In genomic region chr1:236515443-236515958, GRCh38 we compare ENCODE assay signal across 13 cellular contexts. TPM values are rescaled to one million over a fixed set of nuclear protein-coding genes. Genes with fewer than 3 reads are reported as not detected.
DNase-seq lines count a peak whose midpoint lies in the region; ATAC-seq and TF ChIP-seq lines count a peak whose summit lies in the region.
"Had no signal": no experiment of that assay in that cellular context is flagged by ENCODE, and none has a peak within 500 bp of the region (broad histone marks: within the 10 kb centered on the region; RNA-seq: fewer than 3 reads in every experiment).

No MANE protein-coding gene starts in this region.

- no peaks in the 10 kb centered on the region for H3K9me3 Mint-ChIP-seq in activated CD4-positive, alpha-beta memory T cell treated with anti-CD3 and anti-CD28 coated beads, Interleukin-2, amount 10 ng/mL, durations not matched to agents 7 days and 5 days
- H3K9me3 Mint-ChIP-seq in activated CD4-positive, alpha-beta memory T cell treated with anti-CD3 and anti-CD28 coated beads for 36 hours: no peaks in the 10 kb centered on the region
- H3K9me3 Mint-ChIP-seq in chondrocyte (ENCODE audit: low read depth): no peaks in the 10 kb centered on the region
- H3K9me3 Mint-ChIP-seq in activated naive CD4-positive, alpha-beta T cell treated with anti-CD3 and anti-CD28 coated beads, Interleukin-2, amount 50 U/mL, for 72 hours: peaks cover 0 to under 1% of the 10 kb centered on the region in 2 donors

- no peaks in the 10 kb centered on the region for H3K9me3 ChIP-seq in stomach
- H3K9me3 ChIP-seq: SJSA1 had no signal

- ATAC-seq in activated naive CD4-positive, alpha-beta T cell treated with anti-CD3 and anti-CD28 coated beads, Interleukin-2, amount 50 U/mL, for 72 hours: no peak
- no peak for ATAC-seq in GM21515 (IDR thresholded peaks at IDR 0.05; ENCODE audit: unreplicated experiment)

- CTCF ChIA-PET in activated CD4-positive, alpha-beta memory T cell treated with anti-CD3 and anti-CD28 coated beads, Interleukin-2, amount 10 ng/mL, durations not matched to agents 7 days and 5 days (lab: Charles Lee): interaction anchor here (1.3 kb wide), 1 partner anchor 9 kb away, joined by 3 read pairs; no protein-coding TSS in a partner anchor
- CTCF ChIA-PET in activated CD4-positive, alpha-beta memory T cell treated with anti-CD3 and anti-CD28 coated beads for 36 hours (lab: Charles Lee): interaction anchor here (0.5 kb wide), 1 partner anchor 47 kb away, joined by 3 read pairs; no protein-coding TSS in a partner anchor

- no peak for TF ChIP-seq CTCF in chondrocyte (IDR thresholded peaks at IDR 0.05)
- no peak for TF ChIP-seq CTCF in stomach (IDR thresholded peaks at IDR 0.05)

- H3K4me3 Mint-ChIP-seq in activated CD4-positive, alpha-beta memory T cell treated with anti-CD3 and anti-CD28 coated beads, Interleukin-2, amount 10 ng/mL, durations not matched to agents 7 days and 5 days: no peak overlapping the region
- no peak overlapping the region for H3K4me3 Mint-ChIP-seq in activated CD4-positive, alpha-beta memory T cell treated with anti-CD3 and anti-CD28 coated beads for 36 hours
- no peak overlapping the region for H3K4me3 Mint-ChIP-seq in chondrocyte (ENCODE audit: unreplicated experiment)

- peaks cover 8% of the 10 kb centered on the region for H3K36me3 Mint-ChIP-seq in activated CD4-positive, alpha-beta memory T cell treated with anti-CD3 and anti-CD28 coated beads, Interleukin-2, amount 10 ng/mL, durations not matched to agents 7 days and 5 days (ENCODE audit: low read depth)
- H3K36me3 Mint-ChIP-seq in activated CD4-positive, alpha-beta memory T cell treated with anti-CD3 and anti-CD28 coated beads for 36 hours: no peaks in the 10 kb centered on the region
- H3K36me3 Mint-ChIP-seq in chondrocyte (ENCODE audit: low read depth): no peaks in the 10 kb centered on the region
- no peaks in the 10 kb centered on the region for H3K36me3 Mint-ChIP-seq in activated naive CD4-positive, alpha-beta T cell treated with anti-CD3 and anti-CD28 coated beads, Interleukin-2, amount 50 U/mL, for 72 hours

- peak overlapping the region; percentile 35 to 77 (median 60) for H3K27ac ChIP-seq in stomach
- H3K27ac ChIP-seq: SJSA1 had no signal

- H3K36me3 ChIP-seq in stomach: no peaks in the 10 kb centered on the region
- H3K36me3 ChIP-seq: SJSA1 had no signal

- peaks cover 17 to 47% (median 27%) of the 10 kb centered on the region in 4 donors for H3K4me1 ChIP-seq in stomach

- POLR2A ChIA-PET in activated CD4-positive, alpha-beta memory T cell treated with anti-CD3 and anti-CD28 coated beads, Interleukin-2, amount 10 ng/mL, durations not matched to agents 7 days and 5 days (lab: Charles Lee): interaction anchor here (0.9 to 1.4 kb wide), 2 partner anchors 8 to 10 kb away, joined by 4 to 5 read pairs; partner anchors contain the start of gene LGALS8
- POLR2A ChIA-PET in activated CD4-positive, alpha-beta memory T cell treated with anti-CD3 and anti-CD28 coated beads for 36 hours (lab: Charles Lee): interaction anchor here (1.1 to 2.7 kb wide), 2 partner anchors 18 to 89 kb away, joined by 3 to 8 read pairs; no protein-coding TSS in a partner anchor

- H3K27me3 Mint-ChIP-seq in activated CD4-positive, alpha-beta memory T cell treated with anti-CD3 and anti-CD28 coated beads, Interleukin-2, amount 10 ng/mL, durations not matched to agents 7 days and 5 days: peaks cover 3% of the 10 kb centered on the region
- H3K27me3 Mint-ChIP-seq in activated CD4-positive, alpha-beta memory T cell treated with anti-CD3 and anti-CD28 coated beads for 36 hours: no peaks in the 10 kb centered on the region
- no peaks in the 10 kb centered on the region for H3K27me3 Mint-ChIP-seq in chondrocyte (ENCODE audit: low read depth)

- peak overlapping the region; percentile 55 for H3K27ac Mint-ChIP-seq in activated CD4-positive, alpha-beta memory T cell treated with anti-CD3 and anti-CD28 coated beads, Interleukin-2, amount 10 ng/mL, durations not matched to agents 7 days and 5 days
- no peak overlapping the region for H3K27ac Mint-ChIP-seq in activated CD4-positive, alpha-beta memory T cell treated with anti-CD3 and anti-CD28 coated beads for 36 hours
- H3K27ac Mint-ChIP-seq in chondrocyte (ENCODE audit: unreplicated experiment): peak overlapping the region; percentile 67
- H3K27ac Mint-ChIP-seq in activated naive CD4-positive, alpha-beta T cell treated with anti-CD3 and anti-CD28 coated beads, Interleukin-2, amount 50 U/mL, for 72 hours: peak overlapping the region in 1 of 2 donors; percentile 85

- intact Hi-C loops in activated CD4-positive, alpha-beta memory T cell treated with anti-CD3 and anti-CD28 coated beads for 36 hours (cut with micrococcal nuclease): no loop called here
- intact Hi-C loops in stomach (cut with DNase I; ENCODE audit: low total_unique reads): no loop called here

- DNase-seq in activated CD4-positive, alpha-beta memory T cell treated with anti-CD3 and anti-CD28 coated beads, Interleukin-2, amount 10 ng/mL, durations not matched to agents 7 days and 5 days: no peak
- no peak for DNase-seq in activated CD4-positive, alpha-beta memory T cell treated with anti-CD3 and anti-CD28 coated beads for 36 hours
- DNase-seq in NCI-H2196 treated with DMSO at 0.1 percent for 48 hours (lab: John Stamatoyannopoulos, UW; ENCODE audit: unreplicated experiment) (peak; percentile 30), chondrocyte (ENCODE audit: low spot score) (no peak), stomach (no peak), hippocampal formation (lab: John Stamatoyannopoulos, UW) (no peak)
- DNase-seq in activated naive CD4-positive, alpha-beta T cell treated with anti-CD3 and anti-CD28 coated beads, Interleukin-2, amount 50 U/mL, for 72 hours (ENCODE audit: low spot score in 2 of 2): no peak
- DNase-seq: activated CD4-positive, alpha-beta T cell treated with anti-CD3 and anti-CD28 coated beads for 1 hour; activated naive CD4-positive, alpha-beta T cell; nucleus accumbens; stimulated activated CD4-positive, alpha-beta T cell treated with anti-CD3 and anti-CD28 coated beads, Interleukin-4, amount 100 ng/mL, for 4 hours had no signal

- WGBS in stomach, 5 donors: 23 to 53% (median 45%) methylated on average over 4 of the region's 4 CpGs

- no peak for TF ChIP-seq EP300 in stomach (IDR thresholded peaks at IDR 0.05)

- H3K4me1 Mint-ChIP-seq in activated CD4-positive, alpha-beta memory T cell treated with anti-CD3 and anti-CD28 coated beads, Interleukin-2, amount 10 ng/mL, durations not matched to agents 7 days and 5 days: peaks cover 53% of the 10 kb centered on the region
- peaks cover 28% of the 10 kb centered on the region for H3K4me1 Mint-ChIP-seq in activated CD4-positive, alpha-beta memory T cell treated with anti-CD3 and anti-CD28 coated beads for 36 hours (ENCODE audit: low read depth)
- peaks cover 41% of the 10 kb centered on the region for H3K4me1 Mint-ChIP-seq in chondrocyte (ENCODE audit: low read depth)

- TF ChIP-seq POLR2A in stomach (IDR thresholded peaks at IDR 0.05): no peak

- H3K4me3 ChIP-seq in stomach: no peak overlapping the region
- H3K4me3 ChIP-seq: SJSA1 had no signal

- no peaks in the 10 kb centered on the region for H3K27me3 ChIP-seq in stomach
- H3K27me3 ChIP-seq: SJSA1 had no signal

RNA-seq across cellular contexts. Expression of gene LGALS8, which starts 8.3 kb away (rescaled TPM):
- total RNA-seq in activated CD4-positive, alpha-beta memory T cell treated with anti-CD3 and anti-CD28 coated beads, Interleukin-2, amount 10 ng/mL, durations not matched to agents 7 days and 5 days: 100 to 1,000 TPM; 145 to 146 TPM
- 10 to 100 TPM; 83.7 to 88.3 TPM for total RNA-seq in activated CD4-positive, alpha-beta memory T cell treated with anti-CD3 and anti-CD28 coated beads for 36 hours
- 24.9 to 37.8 TPM (median 36.5 TPM) in 3 replicates for total RNA-seq in chondrocyte
- 100 to 1,000 TPM in 3 of 5 donors, 10 to 100 TPM in 2; 32.7 to 142 (median 104) TPM for total RNA-seq in stomach
- 10 to 100 TPM; 17.9 to 23.7 (median 18.7) TPM for polyA plus RNA-seq in stomach
- 100 to 1,000 TPM; 132 to 156 TPM for total RNA-seq in activated naive CD4-positive, alpha-beta T cell treated with anti-CD3 and anti-CD28 coated beads, Interleukin-2, amount 50 U/mL, for 72 hours
